8 cellular contexts compared by ENCODE assay signal in genomic region chr5:133552925-133553525, GRCh38. TPM values are rescaled to one million over a fixed set of nuclear protein-coding genes. Genes with fewer than 3 reads are reported as not detected.
DNase-seq lines count a peak whose midpoint lies in the region; ATAC-seq lines count a peak whose summit lies in the region.

No MANE protein-coding gene starts in this region.

- POLR2A ChIA-PET in activated naive CD8-positive, alpha-beta T cell treated with anti-CD3 and anti-CD28 coated beads, Interleukin-2, amount 10 ng/mL, durations not matched to agents 7 days and 5 days (lab: Charles Lee): no interaction called here

- H3K27me3 Mint-ChIP-seq in activated naive CD8-positive, alpha-beta T cell treated with anti-CD3 and anti-CD28 coated beads, Interleukin-2, amount 10 ng/mL, durations not matched to agents 7 days and 5 days: peaks cover 31% of the 10 kb centered on the region

- no peaks in the 10 kb centered on the region for H3K36me3 Mint-ChIP-seq in activated naive CD8-positive, alpha-beta T cell treated with anti-CD3 and anti-CD28 coated beads, Interleukin-2, amount 10 ng/mL, durations not matched to agents 7 days and 5 days

- peak; percentile 74 for ATAC-seq in activated naive CD8-positive, alpha-beta T cell treated with anti-CD3 and anti-CD28 coated beads, Interleukin-2, amount 10 ng/mL, durations not matched to agents 7 days and 5 days (ENCODE audit: low read depth)
- ATAC-seq in GM21515 (IDR thresholded peaks at IDR 0.05; ENCODE audit: unreplicated experiment): no peak

- H3K4me3 Mint-ChIP-seq in activated naive CD8-positive, alpha-beta T cell treated with anti-CD3 and anti-CD28 coated beads, Interleukin-2, amount 10 ng/mL, durations not matched to agents 7 days and 5 days: no peak overlapping the region

- no peaks in the 10 kb centered on the region for H3K9me3 Mint-ChIP-seq in activated naive CD8-positive, alpha-beta T cell treated with anti-CD3 and anti-CD28 coated beads, Interleukin-2, amount 10 ng/mL, durations not matched to agents 7 days and 5 days

- no peak overlapping the region for H3K27ac Mint-ChIP-seq in activated naive CD8-positive, alpha-beta T cell treated with anti-CD3 and anti-CD28 coated beads, Interleukin-2, amount 10 ng/mL, durations not matched to agents 7 days and 5 days

- H3K4me1 Mint-ChIP-seq in activated naive CD8-positive, alpha-beta T cell treated with anti-CD3 and anti-CD28 coated beads, Interleukin-2, amount 10 ng/mL, durations not matched to agents 7 days and 5 days: peaks cover 3% of the 10 kb centered on the region

- peak; percentile 15 for DNase-seq in NCI-H1092 (lab: John Stamatoyannopoulos, UW)
- no peak for DNase-seq in NCI-H1092 treated with DMSO at 0.1 percent for 48 hours (lab: John Stamatoyannopoulos, UW)
- peak; percentile 35 for DNase-seq in HK-2 (ENCODE audit: unreplicated experiment)
- peak; percentile 42 to 48 for DNase-seq in SW 1271 (lab: John Stamatoyannopoulos, UW)
- peak; percentile 63 for DNase-seq in activated naive CD8-positive, alpha-beta T cell treated with anti-CD3 and anti-CD28 coated beads, Interleukin-2, amount 10 ng/mL, durations not matched to agents 7 days and 5 days
- peak; percentile 89 for DNase-seq in iPS-NIHi11 (ENCODE audit: low spot score)
- DNase-seq in stimulated activated CD4-positive, alpha-beta T cell treated with anti-CD3 and anti-CD28 coated beads, Interleukin-2, amount 100 ng/mL, for 48 hours: peak; percentile 52 to 60

RNA-seq across cellular contexts. Expression of gene FSTL4, which starts 59.3 kb away (rescaled TPM):
- under 1 TPM; 0.26 to 0.83 TPM for total RNA-seq in activated naive CD8-positive, alpha-beta T cell treated with anti-CD3 and anti-CD28 coated beads, Interleukin-2, amount 10 ng/mL, durations not matched to agents 7 days and 5 days
